ENCODE assay signal across 24 cellular contexts in the genomic region with DNA sequence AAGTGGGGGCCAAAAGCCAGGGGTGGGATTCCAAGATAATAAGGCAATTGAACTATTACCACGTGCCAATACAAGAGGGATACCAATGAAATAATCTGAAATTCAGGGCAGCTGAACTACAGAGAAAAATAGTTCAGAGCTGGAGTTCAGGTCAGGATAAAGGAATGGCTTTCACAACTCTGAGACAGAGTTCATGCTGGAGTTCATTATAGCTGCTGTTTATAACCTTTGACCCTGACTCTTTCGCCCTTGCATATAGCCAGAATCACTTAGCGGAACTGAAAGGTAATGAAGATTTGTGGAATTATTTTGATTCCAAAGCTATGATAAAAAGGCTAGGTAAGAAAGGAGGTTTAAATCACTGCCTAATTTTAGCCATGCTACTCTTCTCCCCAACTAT. TPM values are rescaled to one million over a fixed set of nuclear protein-coding genes. Genes with fewer than 3 reads are reported as not detected.
"Had no signal": no experiment of that assay in that cellular context is flagged by ENCODE, and none has a peak within 500 bp of the region (broad histone marks: within the 10 kb centered on the region; RNA-seq: fewer than 3 reads in every experiment).

No MANE protein-coding gene starts in this region.

- H3K4me2 ChIP-seq: SK-N-SH had no signal

- ATAC-seq: Panc1, PC-3 had no signal

- DNase-seq: IMR-90, Karpas-422, KG1, MG63, NCI-H1092, NCI-H1105 treated with DMSO at 0.1 percent for 48 hours, NCI-H1417 treated with DMSO at 0.1 percent for 48 hours, NCI-H146, NCI-H1694 treated with DMSO at 0.1 percent for 48 hours, NCI-H1930, NCI-H2081, NCI-H2107, NCI-H2227 treated with DMSO at 0.1 percent for 48 hours, NCI-H510A, NCI-H524 treated with DMSO at 0.1 percent for 48 hours, NCI-H69, NCI-H774, PC-3, SHP77, SK-N-SH, SW 1271 had no signal

- H3K36me3 ChIP-seq: MG63 had no signal

- H3K27ac ChIP-seq: HL-60, RWPE1 had no signal

- H3K9me3 ChIP-seq: MG63, SK-N-SH had no signal

- H3K27me3 ChIP-seq: MG63 had no signal

- H3K9ac ChIP-seq: SK-N-SH had no signal

- H3K4me3 ChIP-seq: MG63 had no signal

RNA-seq across cellular contexts. Expression of a gene that starts 55.5 kb away (rescaled TPM):
- total RNA-seq: PC-3 had no signal
